In the genomic region with DNA sequence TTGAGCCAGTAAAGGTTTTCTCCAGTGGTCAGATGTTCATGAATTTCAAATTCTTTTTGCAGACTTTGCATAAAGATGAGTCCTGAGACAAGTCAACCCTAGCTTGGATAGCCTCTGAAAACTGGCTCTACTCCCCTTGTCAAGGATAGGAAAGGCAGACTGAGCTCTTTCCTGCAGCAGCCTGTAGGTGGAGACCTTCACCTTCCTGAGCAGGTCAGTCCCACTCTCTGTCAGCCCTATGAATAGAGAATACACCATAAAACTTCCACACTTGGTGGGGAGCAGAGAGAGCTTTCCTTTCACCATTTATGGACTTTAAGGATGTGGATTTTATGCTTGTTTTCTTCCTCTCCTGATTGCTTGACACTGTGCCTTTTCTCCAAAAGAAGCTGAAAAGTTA, we compare ENCODE assay signal across 1 cellular context.
TF ChIP-seq lines count a peak whose summit lies in the region.

No MANE protein-coding gene starts in this region.

TF ChIP-seq in GM23338, 12 proteins besides CTCF, POLR2A, EP300 and RAD21 (continued from another document):
- TF ChIP-seq EZH2 (IDR thresholded peaks at IDR 0.05; ENCODE audit: low read depth, unreplicated experiment) = no peak
- TF ChIP-seq, protein P1, sequence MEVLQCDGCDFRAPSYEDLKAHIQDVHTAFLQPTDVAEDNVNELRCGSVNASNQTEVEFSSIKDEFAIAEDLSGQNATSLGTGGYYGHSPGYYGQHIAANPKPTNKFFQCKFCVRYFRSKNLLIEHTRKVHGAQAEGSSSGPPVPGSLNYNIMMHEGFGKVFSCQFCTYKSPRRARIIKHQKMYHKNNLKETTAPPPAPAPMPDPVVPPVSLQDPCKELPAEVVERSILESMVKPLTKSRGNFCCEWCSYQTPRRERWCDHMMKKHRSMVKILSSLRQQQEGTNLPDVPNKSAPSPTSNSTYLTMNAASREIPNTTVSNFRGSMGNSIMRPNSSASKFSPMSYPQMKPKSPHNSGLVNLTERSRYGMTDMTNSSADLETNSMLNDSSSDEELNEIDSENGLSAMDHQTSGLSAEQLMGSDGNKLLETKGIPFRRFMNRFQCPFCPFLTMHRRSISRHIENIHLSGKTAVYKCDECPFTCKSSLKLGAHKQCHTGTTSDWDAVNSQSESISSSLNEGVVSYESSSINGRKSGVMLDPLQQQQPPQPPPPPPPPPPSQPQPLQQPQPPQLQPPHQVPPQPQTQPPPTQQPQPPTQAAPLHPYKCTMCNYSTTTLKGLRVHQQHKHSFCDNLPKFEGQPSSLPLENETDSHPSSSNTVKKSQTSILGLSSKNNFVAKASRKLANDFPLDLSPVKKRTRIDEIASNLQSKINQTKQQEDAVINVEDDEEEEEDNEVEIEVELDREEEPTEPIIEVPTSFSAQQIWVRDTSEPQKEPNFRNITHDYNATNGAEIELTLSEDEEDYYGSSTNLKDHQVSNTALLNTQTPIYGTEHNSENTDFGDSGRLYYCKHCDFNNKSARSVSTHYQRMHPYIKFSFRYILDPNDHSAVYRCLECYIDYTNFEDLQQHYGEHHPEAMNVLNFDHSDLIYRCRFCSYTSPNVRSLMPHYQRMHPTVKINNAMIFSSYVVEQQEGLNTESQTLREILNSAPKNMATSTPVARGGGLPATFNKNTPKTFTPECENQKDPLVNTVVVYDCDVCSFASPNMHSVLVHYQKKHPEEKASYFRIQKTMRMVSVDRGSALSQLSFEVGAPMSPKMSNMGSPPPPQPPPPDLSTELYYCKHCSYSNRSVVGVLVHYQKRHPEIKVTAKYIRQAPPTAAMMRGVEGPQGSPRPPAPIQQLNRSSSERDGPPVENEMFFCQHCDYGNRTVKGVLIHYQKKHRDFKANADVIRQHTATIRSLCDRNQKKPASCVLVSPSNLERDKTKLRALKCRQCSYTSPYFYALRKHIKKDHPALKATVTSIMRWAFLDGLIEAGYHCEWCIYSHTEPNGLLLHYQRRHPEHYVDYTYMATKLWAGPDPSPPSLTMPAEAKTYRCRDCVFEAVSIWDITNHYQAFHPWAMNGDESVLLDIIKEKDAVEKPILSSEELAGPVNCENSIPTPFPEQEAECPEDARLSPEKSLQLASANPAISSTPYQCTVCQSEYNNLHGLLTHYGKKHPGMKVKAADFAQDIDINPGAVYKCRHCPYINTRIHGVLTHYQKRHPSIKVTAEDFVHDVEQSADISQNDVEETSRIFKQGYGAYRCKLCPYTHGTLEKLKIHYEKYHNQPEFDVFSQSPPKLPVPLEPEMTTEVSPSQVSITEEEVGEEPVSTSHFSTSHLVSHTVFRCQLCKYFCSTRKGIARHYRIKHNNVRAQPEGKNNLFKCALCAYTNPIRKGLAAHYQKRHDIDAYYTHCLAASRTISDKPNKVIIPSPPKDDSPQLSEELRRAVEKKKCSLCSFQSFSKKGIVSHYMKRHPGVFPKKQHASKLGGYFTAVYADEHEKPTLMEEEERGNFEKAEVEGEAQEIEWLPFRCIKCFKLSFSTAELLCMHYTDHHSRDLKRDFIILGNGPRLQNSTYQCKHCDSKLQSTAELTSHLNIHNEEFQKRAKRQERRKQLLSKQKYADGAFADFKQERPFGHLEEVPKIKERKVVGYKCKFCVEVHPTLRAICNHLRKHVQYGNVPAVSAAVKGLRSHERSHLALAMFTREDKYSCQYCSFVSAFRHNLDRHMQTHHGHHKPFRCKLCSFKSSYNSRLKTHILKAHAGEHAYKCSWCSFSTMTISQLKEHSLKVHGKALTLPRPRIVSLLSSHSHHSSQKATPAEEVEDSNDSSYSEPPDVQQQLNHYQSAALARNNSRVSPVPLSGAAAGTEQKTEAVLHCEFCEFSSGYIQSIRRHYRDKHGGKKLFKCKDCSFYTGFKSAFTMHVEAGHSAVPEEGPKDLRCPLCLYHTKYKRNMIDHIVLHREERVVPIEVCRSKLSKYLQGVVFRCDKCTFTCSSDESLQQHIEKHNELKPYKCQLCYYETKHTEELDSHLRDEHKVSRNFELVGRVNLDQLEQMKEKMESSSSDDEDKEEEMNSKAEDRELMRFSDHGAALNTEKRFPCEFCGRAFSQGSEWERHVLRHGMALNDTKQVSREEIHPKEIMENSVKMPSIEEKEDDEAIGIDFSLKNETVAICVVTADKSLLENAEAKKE (CRISPR knock-in tag; IDR thresholded peaks at IDR 0.05) = no peak
- TF ChIP-seq STAT1 (IDR thresholded peaks at IDR 0.05; ENCODE audit: unreplicated experiment) = no peak
- TF ChIP-seq JUNB (IDR thresholded peaks at IDR 0.05; ENCODE audit: unreplicated experiment) = no peak
- TF ChIP-seq CREB1 (CRISPR knock-in tag; IDR thresholded peaks at IDR 0.05; ENCODE audit: low read depth) = no peak
- TF ChIP-seq NANOG (IDR thresholded peaks at IDR 0.05; ENCODE audit: borderline replicate concordance) = no peak
- TF ChIP-seq EZH2phosphoT487 (IDR thresholded peaks at IDR 0.05; ENCODE audit: unreplicated experiment) = no peak
- TF ChIP-seq, protein P2, sequence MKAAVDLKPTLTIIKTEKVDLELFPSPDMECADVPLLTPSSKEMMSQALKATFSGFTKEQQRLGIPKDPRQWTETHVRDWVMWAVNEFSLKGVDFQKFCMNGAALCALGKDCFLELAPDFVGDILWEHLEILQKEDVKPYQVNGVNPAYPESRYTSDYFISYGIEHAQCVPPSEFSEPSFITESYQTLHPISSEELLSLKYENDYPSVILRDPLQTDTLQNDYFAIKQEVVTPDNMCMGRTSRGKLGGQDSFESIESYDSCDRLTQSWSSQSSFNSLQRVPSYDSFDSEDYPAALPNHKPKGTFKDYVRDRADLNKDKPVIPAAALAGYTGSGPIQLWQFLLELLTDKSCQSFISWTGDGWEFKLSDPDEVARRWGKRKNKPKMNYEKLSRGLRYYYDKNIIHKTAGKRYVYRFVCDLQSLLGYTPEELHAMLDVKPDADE (IDR thresholded peaks at IDR 0.05) = no peak
